8 cellular contexts compared by ENCODE assay signal in the genomic region with DNA sequence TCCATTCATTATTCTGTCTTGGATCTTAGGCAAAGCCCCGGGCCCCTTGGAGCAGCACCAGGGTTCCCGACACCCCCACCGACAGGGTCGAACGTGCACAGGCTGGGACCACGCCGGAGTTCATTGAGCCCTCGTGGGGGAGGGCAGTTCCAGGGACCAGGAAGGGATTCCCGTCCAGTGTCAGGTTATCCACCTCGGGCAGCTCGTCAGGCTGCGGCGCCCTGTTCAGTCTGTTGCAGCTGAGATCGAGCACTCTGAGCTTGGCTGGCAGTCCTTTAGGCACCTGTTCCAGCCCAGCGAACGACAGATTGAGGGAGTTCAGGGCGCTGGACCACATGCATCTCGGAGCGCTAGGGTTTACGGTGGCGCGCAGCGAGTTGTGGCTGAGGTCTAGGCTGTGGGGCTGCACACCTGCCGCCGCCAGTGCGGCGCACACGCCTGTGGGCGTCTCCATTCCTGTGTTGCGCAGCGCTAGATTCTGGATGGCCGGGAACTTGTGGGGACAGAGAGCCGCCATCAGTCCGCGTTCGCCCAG. TPM values are rescaled to one million over a fixed set of nuclear protein-coding genes. Genes with fewer than 3 reads are reported as not detected.
DNase-seq lines count a peak whose midpoint lies in the region; ATAC-seq and TF ChIP-seq lines count a peak whose summit lies in the region.

No MANE protein-coding gene starts in this region.

- H3K4me1 Mint-ChIP-seq in activated T-helper 1 cell treated with anti-CD3 and anti-CD28 coated beads, Interleukin-12 subunit alpha, Interleukin-12 subunit beta, Interleukin-2, Interleukin-4 antibody, amounts not matched to agents 30 ng/mL and 10 ng/mL and 1 ng/mL, durations not matched to agents 14 hours and 24 hours and 36 hours (ENCODE audit: low read depth): peaks cover 17% of the 10 kb centered on the region

- no peaks in the 10 kb centered on the region for H3K27me3 ChIP-seq in heart right ventricle

- intact Hi-C loops in activated T-helper 1 cell treated with anti-CD3 and anti-CD28 coated beads, Interleukin-12 subunit alpha, Interleukin-12 subunit beta, Interleukin-2, Interleukin-4 antibody, amounts not matched to agents 30 ng/mL and 10 ng/mL and 1 ng/mL, durations not matched to agents 14 hours and 24 hours and 36 hours (cut with micrococcal nuclease): loop anchor here (10.0 kb wide), 1 partner anchor 517 kb away; a partner anchor contains a TSS
- intact Hi-C loops in heart right ventricle (cut with DNase I): loop anchor here in 6 of 10 donors (5.0 to 10.0 kb wide), 5 partner anchors 65 to 267 kb away; a partner anchor contains a TSS

- H3K4me1 ChIP-seq in heart right ventricle: peaks cover 0 to 35% (median 19%) of the 10 kb centered on the region in 9 donors

- peak overlapping the region in 9 of 10 donors; percentile 14 to 92 (median 74) for H3K27ac ChIP-seq in heart right ventricle

- TF ChIP-seq CTCF in heart right ventricle (IDR thresholded peaks at IDR 0.05): no peak

- peak overlapping the region; percentile 83 for H3K4me3 Mint-ChIP-seq in activated T-helper 1 cell treated with anti-CD3 and anti-CD28 coated beads, Interleukin-12 subunit alpha, Interleukin-12 subunit beta, Interleukin-2, Interleukin-4 antibody, amounts not matched to agents 30 ng/mL and 10 ng/mL and 1 ng/mL, durations not matched to agents 14 hours and 24 hours and 36 hours

- peaks cover 0 to 14% (median 0%) of the 10 kb centered on the region in 11 donors for H3K9me3 ChIP-seq in heart right ventricle

- DNase-seq in stimulated activated CD4-positive, alpha-beta T cell treated with anti-CD3 and anti-CD28 coated beads, Interleukin-15, amount 100 ng/mL, for 24 hours: peak; percentile 49
- DNase-seq in stimulated activated CD4-positive, alpha-beta T cell treated with anti-CD3 and anti-CD28 coated beads, Interleukin-12 subunit alpha, Interleukin-12 subunit beta, amount 100 ng/mL, for 4 hours: no peak
- DNase-seq in activated T-helper 1 cell treated with anti-CD3 and anti-CD28 coated beads, Interleukin-12 subunit alpha, Interleukin-12 subunit beta, Interleukin-2, Interleukin-4 antibody, amounts not matched to agents 30 ng/mL and 10 ng/mL and 1 ng/mL, durations not matched to agents 14 hours and 24 hours and 36 hours (ENCODE audit: low spot score): no peak
- DNase-seq in heart right ventricle: no peak
- DNase-seq in stimulated activated CD4-positive, alpha-beta T cell treated with anti-CD3 and anti-CD28 coated beads, Interleukin-1b, Interleukin-23, amount 100 ng/mL, for 48 hours: peak; percentile 26
- no peak for DNase-seq in NOMO-1 (lab: John Stamatoyannopoulos, UW; ENCODE audit: unreplicated experiment in 2 of 2)
- DNase-seq in medulla oblongata (ENCODE audit: extremely low spot score): no peak

- peaks cover 14% of the 10 kb centered on the region for H3K9me3 Mint-ChIP-seq in activated T-helper 1 cell treated with anti-CD3 and anti-CD28 coated beads, Interleukin-12 subunit alpha, Interleukin-12 subunit beta, Interleukin-2, Interleukin-4 antibody, amounts not matched to agents 30 ng/mL and 10 ng/mL and 1 ng/mL, durations not matched to agents 14 hours and 24 hours and 36 hours

- H3K27ac Mint-ChIP-seq in activated T-helper 1 cell treated with anti-CD3 and anti-CD28 coated beads, Interleukin-12 subunit alpha, Interleukin-12 subunit beta, Interleukin-2, Interleukin-4 antibody, amounts not matched to agents 30 ng/mL and 10 ng/mL and 1 ng/mL, durations not matched to agents 14 hours and 24 hours and 36 hours: no peak overlapping the region

- peaks cover 4% of the 10 kb centered on the region for H3K36me3 Mint-ChIP-seq in activated T-helper 1 cell treated with anti-CD3 and anti-CD28 coated beads, Interleukin-12 subunit alpha, Interleukin-12 subunit beta, Interleukin-2, Interleukin-4 antibody, amounts not matched to agents 30 ng/mL and 10 ng/mL and 1 ng/mL, durations not matched to agents 14 hours and 24 hours and 36 hours (ENCODE audit: low read depth)

- H3K27me3 Mint-ChIP-seq in activated T-helper 1 cell treated with anti-CD3 and anti-CD28 coated beads, Interleukin-12 subunit alpha, Interleukin-12 subunit beta, Interleukin-2, Interleukin-4 antibody, amounts not matched to agents 30 ng/mL and 10 ng/mL and 1 ng/mL, durations not matched to agents 14 hours and 24 hours and 36 hours (ENCODE audit: insufficient read depth): peaks cover 25% of the 10 kb centered on the region

- ATAC-seq in HG03432 (IDR thresholded peaks at IDR 0.05; ENCODE audit: unreplicated experiment) (peak; percentile 49), heart right ventricle (peak; percentile 29 to 71 (median 51))

- 13 to 14% methylated on average over 36 of the region's 36 CpGs for WGBS in heart right ventricle, 2 donors

- H3K36me3 ChIP-seq in heart right ventricle: no peaks in the 10 kb centered on the region

- H3K4me3 ChIP-seq in heart right ventricle: peak overlapping the region; percentile 10 to 69 (median 62)

RNA-seq across cellular contexts. Expression of a gene that starts 1.1 kb away (rescaled TPM):
- total RNA-seq in activated T-helper 1 cell treated with anti-CD3 and anti-CD28 coated beads, Interleukin-12 subunit alpha, Interleukin-12 subunit beta, Interleukin-2, Interleukin-4 antibody, amounts not matched to agents 30 ng/mL and 10 ng/mL and 1 ng/mL, durations not matched to agents 14 hours and 24 hours and 36 hours: 0.29 and 0.62 TPM in 2 replicates
- 100 to 1,000 TPM in 1 of 10 donors, 10 to 100 TPM in 9; 10.8 to 137 (median 20.3) TPM for total RNA-seq in heart right ventricle
- polyA plus RNA-seq in heart right ventricle: 10 to 100 TPM; 14.0 to 30.1 TPM

RNA-seq across cellular contexts. Expression of a gene that starts 7.4 kb away (rescaled TPM):
- total RNA-seq in activated T-helper 1 cell treated with anti-CD3 and anti-CD28 coated beads, Interleukin-12 subunit alpha, Interleukin-12 subunit beta, Interleukin-2, Interleukin-4 antibody, amounts not matched to agents 30 ng/mL and 10 ng/mL and 1 ng/mL, durations not matched to agents 14 hours and 24 hours and 36 hours: 43.2 and 43.6 TPM in 2 replicates
- 1 to 10 TPM; 1.6 to 5.2 (median 3.2) TPM for total RNA-seq in heart right ventricle
- 1 to 10 TPM; 6.2 to 7.9 TPM for polyA plus RNA-seq in heart right ventricle

RNA-seq across cellular contexts. Expression of a gene that starts 15.5 kb away (rescaled TPM):
- total RNA-seq in activated T-helper 1 cell treated with anti-CD3 and anti-CD28 coated beads, Interleukin-12 subunit alpha, Interleukin-12 subunit beta, Interleukin-2, Interleukin-4 antibody, amounts not matched to agents 30 ng/mL and 10 ng/mL and 1 ng/mL, durations not matched to agents 14 hours and 24 hours and 36 hours: 63.4 and 63.8 TPM in 2 replicates
- total RNA-seq in heart right ventricle: 100 to 1,000 TPM in 9 of 10 donors, 10 to 100 TPM in 1; 96.8 to 150 (median 119) TPM
- 100 to 1,000 TPM; 291 to 569 TPM for polyA plus RNA-seq in heart right ventricle

RNA-seq across cellular contexts. Expression of a gene that starts 15.7 kb away (rescaled TPM):
- 115 and 118 TPM in 2 replicates for total RNA-seq in activated T-helper 1 cell treated with anti-CD3 and anti-CD28 coated beads, Interleukin-12 subunit alpha, Interleukin-12 subunit beta, Interleukin-2, Interleukin-4 antibody, amounts not matched to agents 30 ng/mL and 10 ng/mL and 1 ng/mL, durations not matched to agents 14 hours and 24 hours and 36 hours
- total RNA-seq in heart right ventricle: 10 to 100 TPM; 67.5 to 88.5 (median 74.3) TPM
- 10 to 100 TPM; 43.0 to 77.7 TPM for polyA plus RNA-seq in heart right ventricle

RNA-seq across cellular contexts. Expression of a gene that starts 32.8 kb away (rescaled TPM):
- 42.7 and 43.2 TPM in 2 replicates for total RNA-seq in activated T-helper 1 cell treated with anti-CD3 and anti-CD28 coated beads, Interleukin-12 subunit alpha, Interleukin-12 subunit beta, Interleukin-2, Interleukin-4 antibody, amounts not matched to agents 30 ng/mL and 10 ng/mL and 1 ng/mL, durations not matched to agents 14 hours and 24 hours and 36 hours
- 10 to 100 TPM; 10.5 to 14.5 (median 12.2) TPM for total RNA-seq in heart right ventricle
- 10 to 100 TPM; 12.2 to 15.7 TPM for polyA plus RNA-seq in heart right ventricle

Comparison
In these comparisons a context has a peak if more than half of its experiments do, and no peak if none do; other contexts are left out.
1. DNase-seq: peak in stimulated activated CD4-positive, alpha-beta T cell treated with anti-CD3 and anti-CD28 coated beads, Interleukin-15, amount 100 ng/mL, for 24 hours (single experiment) and stimulated activated CD4-positive, alpha-beta T cell treated with anti-CD3 and anti-CD28 coated beads, Interleukin-1b, Interleukin-23, amount 100 ng/mL, for 48 hours (single experiment); none in stimulated activated CD4-positive, alpha-beta T cell treated with anti-CD3 and anti-CD28 coated beads, Interleukin-12 subunit alpha, Interleukin-12 subunit beta, amount 100 ng/mL, for 4 hours (single experiment), activated T-helper 1 cell treated with anti-CD3 and anti-CD28 coated beads, Interleukin-12 subunit alpha, Interleukin-12 subunit beta, Interleukin-2, Interleukin-4 antibody, amounts not matched to agents 30 ng/mL and 10 ng/mL and 1 ng/mL, durations not matched to agents 14 hours and 24 hours and 36 hours (single experiment), heart right ventricle (0 of 2), NOMO-1 (0 of 2) and medulla oblongata (single experiment).